Comparison of ENCODE assay signal across 7 cellular contexts in the genomic region with DNA sequence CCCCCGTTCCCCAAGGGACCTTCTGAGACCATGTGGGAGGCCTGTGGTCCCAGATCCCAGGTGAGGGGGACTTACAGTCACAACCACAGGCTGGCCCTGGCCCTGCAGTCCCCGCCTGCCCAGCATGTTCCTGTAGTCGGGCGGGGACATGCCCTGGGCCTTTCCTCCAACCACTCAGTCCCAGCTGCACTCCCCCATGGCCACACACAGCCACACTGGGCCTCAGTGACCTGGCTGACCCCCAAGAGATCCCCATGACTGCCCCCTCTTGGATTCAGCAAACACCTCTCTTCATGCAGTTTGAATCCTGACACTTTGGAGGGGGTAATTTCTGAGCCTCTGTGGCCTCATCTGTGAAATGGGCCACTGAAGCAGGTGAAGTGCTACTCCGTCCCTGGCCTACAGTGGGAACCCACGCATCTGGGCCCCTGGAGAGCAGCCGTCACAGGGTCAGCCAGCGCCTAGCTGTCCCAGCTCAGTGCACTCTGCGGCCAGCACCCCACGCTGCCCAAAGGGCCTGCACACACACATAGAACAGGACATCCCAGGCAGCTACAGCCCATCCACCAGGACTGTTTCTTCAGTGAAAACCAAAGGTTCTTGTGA. TPM values are rescaled to one million over a fixed set of nuclear protein-coding genes. Genes with fewer than 3 reads are reported as not detected.
DNase-seq lines count a peak whose midpoint lies in the region; ATAC-seq and TF ChIP-seq lines count a peak whose summit lies in the region.

No MANE protein-coding gene starts in this region.

- no peaks in the 10 kb centered on the region for H3K9me3 Mint-ChIP-seq in activated CD8-positive, alpha-beta T cell treated with anti-CD3 and anti-CD28 coated beads, Interleukin-2, amount 10 ng/mL, durations not matched to agents 7 days and 5 days (ENCODE audit: insufficient read depth)

- no peak for TF ChIP-seq POLR2A in spleen (IDR thresholded peaks at IDR 0.05)

- H3K36me3 ChIP-seq in spleen, result no peaks in the 10 kb centered on the region

- no peak for DNase-seq in activated CD8-positive, alpha-beta T cell treated with anti-CD3 and anti-CD28 coated beads, Interleukin-2, amount 10 ng/mL, durations not matched to agents 7 days and 5 days
- DNase-seq in spleen, result peak; percentile 74
- no peak for DNase-seq in DMS53 (lab: John Stamatoyannopoulos, UW)
- no peak for DNase-seq in NOMO-1 (lab: John Stamatoyannopoulos, UW; ENCODE audit: unreplicated experiment in 2 of 2)
- DNase-seq in SKM-1 treated with dmso at 0.1 percent for 144 hours (lab: John Stamatoyannopoulos, UW; ENCODE audit: unreplicated experiment), result no peak

- no peaks in the 10 kb centered on the region for H3K27me3 Mint-ChIP-seq in activated CD8-positive, alpha-beta T cell treated with anti-CD3 and anti-CD28 coated beads, Interleukin-2, amount 10 ng/mL, durations not matched to agents 7 days and 5 days (ENCODE audit: low read depth)

- intact Hi-C loops in spleen (cut with DNase I; ENCODE audit: low total_unique reads), result no loop called here

- H3K27ac Mint-ChIP-seq in activated CD8-positive, alpha-beta T cell treated with anti-CD3 and anti-CD28 coated beads, Interleukin-2, amount 10 ng/mL, durations not matched to agents 7 days and 5 days, result peak overlapping the region; percentile 77

- CTCF ChIA-PET in activated CD8-positive, alpha-beta T cell treated with anti-CD3 and anti-CD28 coated beads, Interleukin-2, amount 10 ng/mL, durations not matched to agents 7 days and 5 days (lab: Charles Lee), result interaction anchor here (1.2 to 2.4 kb wide), 3 partner anchors 21 to 50 kb away, joined by 3 to 17 read pairs (median 5); no protein-coding TSS in a partner anchor

- peaks cover 24% of the 10 kb centered on the region for H3K4me1 Mint-ChIP-seq in activated CD8-positive, alpha-beta T cell treated with anti-CD3 and anti-CD28 coated beads, Interleukin-2, amount 10 ng/mL, durations not matched to agents 7 days and 5 days (ENCODE audit: low read depth)

- peak overlapping the region in 2 of 8 donors; percentile 40 to 56 for H3K27ac ChIP-seq in spleen

- H3K4me1 ChIP-seq in spleen, result peaks cover 0 to 15% (median 4%) of the 10 kb centered on the region in 6 donors

- TF ChIP-seq CTCF in spleen (IDR thresholded peaks at IDR 0.05 in 8 of 11, conservative IDR thresholded peaks at IDR 0.05 in 3 of 11), result no peak

- no peak overlapping the region for H3K4me3 Mint-ChIP-seq in activated CD8-positive, alpha-beta T cell treated with anti-CD3 and anti-CD28 coated beads, Interleukin-2, amount 10 ng/mL, durations not matched to agents 7 days and 5 days

- no peak overlapping the region for H3K4me3 ChIP-seq in spleen

- POLR2A ChIA-PET in activated CD8-positive, alpha-beta T cell treated with anti-CD3 and anti-CD28 coated beads, Interleukin-2, amount 10 ng/mL, durations not matched to agents 7 days and 5 days (lab: Charles Lee), result interaction anchor here (1.1 kb wide), 1 partner anchor 217 kb away, joined by 3 read pairs; no protein-coding TSS in a partner anchor

- ATAC-seq in GM19035 (IDR thresholded peaks at IDR 0.05; ENCODE audit: unreplicated experiment), result peak; percentile 58
- peak; percentile 42 for ATAC-seq in HG02884 (IDR thresholded peaks at IDR 0.05; ENCODE audit: unreplicated experiment)
- no peak for ATAC-seq in activated CD8-positive, alpha-beta T cell treated with anti-CD3 and anti-CD28 coated beads, Interleukin-2, amount 10 ng/mL, durations not matched to agents 7 days and 5 days

- WGBS in spleen, 5 donors, result 59 to 88% (median 75%) methylated on average over 7 to 10 of the region's 10 CpGs

- H3K27me3 ChIP-seq in spleen (replicated peaks in 1 of 7), result peaks cover 0 to 31% (median 0%) of the 10 kb centered on the region in 7 donors

- H3K9me3 ChIP-seq in spleen, result no peaks in the 10 kb centered on the region

- H3K36me3 Mint-ChIP-seq in activated CD8-positive, alpha-beta T cell treated with anti-CD3 and anti-CD28 coated beads, Interleukin-2, amount 10 ng/mL, durations not matched to agents 7 days and 5 days (ENCODE audit: low read depth), result no peaks in the 10 kb centered on the region

RNA-seq across cellular contexts. Expression of a gene that starts 12.7 kb away (rescaled TPM):
- 1 to 10 TPM; 2.9 to 3.3 TPM for total RNA-seq in activated CD8-positive, alpha-beta T cell treated with anti-CD3 and anti-CD28 coated beads, Interleukin-2, amount 10 ng/mL, durations not matched to agents 7 days and 5 days
- total RNA-seq in spleen, result under 1 TPM in 5 of 7 donors, not detected in 2; 0.30 to 0.88 (median 0.43) TPM
- polyA plus RNA-seq in spleen, result under 1 TPM; 0.19 to 0.52 (median 0.50) TPM
